ENCODE assay signal across 1 cellular context in genomic region chr3:172061724-172062184, GRCh38.
A peak's percentile ranks its signal among the peaks of the same experiment; 100 is the strongest.
TF ChIP-seq lines count a peak whose summit lies in the region.

No MANE protein-coding gene starts in this region.

TF ChIP-seq in GM12878, 131 proteins besides CTCF, POLR2A, EP300 and RAD21 (continued from another document):
- peak; percentile 84 for TF ChIP-seq JUNB (IDR thresholded peaks at IDR 0.05)
- peak; percentile 76 for TF ChIP-seq CREM (IDR thresholded peaks at IDR 0.05; ENCODE audit: low read depth)
- TF ChIP-seq, protein P1, sequence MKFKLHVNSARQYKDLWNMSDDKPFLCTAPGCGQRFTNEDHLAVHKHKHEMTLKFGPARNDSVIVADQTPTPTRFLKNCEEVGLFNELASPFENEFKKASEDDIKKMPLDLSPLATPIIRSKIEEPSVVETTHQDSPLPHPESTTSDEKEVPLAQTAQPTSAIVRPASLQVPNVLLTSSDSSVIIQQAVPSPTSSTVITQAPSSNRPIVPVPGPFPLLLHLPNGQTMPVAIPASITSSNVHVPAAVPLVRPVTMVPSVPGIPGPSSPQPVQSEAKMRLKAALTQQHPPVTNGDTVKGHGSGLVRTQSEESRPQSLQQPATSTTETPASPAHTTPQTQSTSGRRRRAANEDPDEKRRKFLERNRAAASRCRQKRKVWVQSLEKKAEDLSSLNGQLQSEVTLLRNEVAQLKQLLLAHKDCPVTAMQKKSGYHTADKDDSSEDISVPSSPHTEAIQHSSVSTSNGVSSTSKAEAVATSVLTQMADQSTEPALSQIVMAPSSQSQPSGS (IDR thresholded peaks at IDR 0.05; ENCODE audit: low read length) = peak; percentile 92
- TF ChIP-seq YBX1 (IDR thresholded peaks at IDR 0.05) = no peak
- peak; percentile 39 for TF ChIP-seq SP1 (IDR thresholded peaks at IDR 0.05; ENCODE audit: low read depth, low read length)
